Comparison of ENCODE assay signal across 1 cellular context in the genomic region with DNA sequence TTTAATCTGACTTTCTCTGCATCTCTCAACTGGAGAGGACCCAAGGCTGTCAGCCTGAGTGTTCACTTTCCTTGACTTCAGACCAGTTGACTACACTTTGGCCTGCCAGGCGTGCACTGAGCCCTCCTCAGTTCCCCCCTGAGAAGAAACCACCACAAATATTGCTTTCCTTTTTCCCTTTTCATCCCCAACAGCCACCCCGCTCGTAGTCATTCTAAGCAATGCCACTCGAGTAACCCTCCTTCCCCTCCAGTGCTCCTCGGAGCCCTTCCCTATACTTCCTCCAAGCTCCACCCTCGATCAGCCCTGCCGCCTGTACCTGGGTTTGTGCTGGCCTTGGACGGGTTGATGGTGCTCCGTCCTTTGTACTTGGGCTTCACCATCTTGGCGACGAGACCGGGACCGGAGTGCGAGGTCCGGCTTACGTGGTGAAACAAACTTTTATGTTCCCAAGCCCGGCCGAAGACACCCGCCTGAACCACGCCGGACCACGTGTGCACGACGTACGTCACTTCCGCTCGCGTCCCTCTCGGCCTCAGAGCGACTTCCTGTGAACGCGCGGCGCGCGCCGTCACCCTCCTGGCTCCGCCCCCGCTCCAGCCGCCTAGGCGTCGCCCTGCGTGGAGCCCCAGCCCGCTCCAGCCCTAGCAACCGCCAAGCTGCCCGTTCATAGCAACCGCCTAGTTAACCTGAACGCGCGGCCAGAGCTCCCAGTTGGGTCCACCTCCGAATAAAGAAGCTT.
TF ChIP-seq lines count a peak whose summit lies in the region.

A gene (minus strand): TSS at position 498 of the 742 bp plus-strand sequence. CDS start 115 bp downstream, at position 383.

TF ChIP-seq in SK-N-SH treated with all-trans-retinoic acid at 6 μM for 48 hours, 23 proteins besides CTCF, POLR2A, EP300 and RAD21 (continued from another document):
- TF ChIP-seq ZFP30 (CRISPR knock-in tag; IDR thresholded peaks at IDR 0.05): no peak
- TF ChIP-seq TCF4 (CRISPR knock-in tag; IDR thresholded peaks at IDR 0.05; ENCODE audit: borderline replicate concordance): no peak
- TF ChIP-seq, protein P1, sequence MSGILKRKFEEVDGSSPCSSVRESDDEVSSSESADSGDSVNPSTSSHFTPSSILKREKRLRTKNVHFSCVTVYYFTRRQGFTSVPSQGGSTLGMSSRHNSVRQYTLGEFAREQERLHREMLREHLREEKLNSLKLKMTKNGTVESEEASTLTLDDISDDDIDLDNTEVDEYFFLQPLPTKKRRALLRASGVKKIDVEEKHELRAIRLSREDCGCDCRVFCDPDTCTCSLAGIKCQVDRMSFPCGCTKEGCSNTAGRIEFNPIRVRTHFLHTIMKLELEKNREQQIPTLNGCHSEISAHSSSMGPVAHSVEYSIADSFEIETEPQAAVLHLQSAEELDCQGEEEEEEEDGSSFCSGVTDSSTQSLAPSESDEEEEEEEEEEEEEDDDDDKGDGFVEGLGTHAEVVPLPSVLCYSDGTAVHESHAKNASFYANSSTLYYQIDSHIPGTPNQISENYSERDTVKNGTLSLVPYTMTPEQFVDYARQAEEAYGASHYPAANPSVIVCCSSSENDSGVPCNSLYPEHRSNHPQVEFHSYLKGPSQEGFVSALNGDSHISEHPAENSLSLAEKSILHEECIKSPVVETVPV (CRISPR knock-in tag; IDR thresholded peaks at IDR 0.05): no peak
TF ChIP-seq in SK-N-SH treated with all-trans-retinoic acid at 6 μM for 48 hours: peak in this region for 0.
